ENCODE assay signal across 8 cellular contexts in the genomic region with DNA sequence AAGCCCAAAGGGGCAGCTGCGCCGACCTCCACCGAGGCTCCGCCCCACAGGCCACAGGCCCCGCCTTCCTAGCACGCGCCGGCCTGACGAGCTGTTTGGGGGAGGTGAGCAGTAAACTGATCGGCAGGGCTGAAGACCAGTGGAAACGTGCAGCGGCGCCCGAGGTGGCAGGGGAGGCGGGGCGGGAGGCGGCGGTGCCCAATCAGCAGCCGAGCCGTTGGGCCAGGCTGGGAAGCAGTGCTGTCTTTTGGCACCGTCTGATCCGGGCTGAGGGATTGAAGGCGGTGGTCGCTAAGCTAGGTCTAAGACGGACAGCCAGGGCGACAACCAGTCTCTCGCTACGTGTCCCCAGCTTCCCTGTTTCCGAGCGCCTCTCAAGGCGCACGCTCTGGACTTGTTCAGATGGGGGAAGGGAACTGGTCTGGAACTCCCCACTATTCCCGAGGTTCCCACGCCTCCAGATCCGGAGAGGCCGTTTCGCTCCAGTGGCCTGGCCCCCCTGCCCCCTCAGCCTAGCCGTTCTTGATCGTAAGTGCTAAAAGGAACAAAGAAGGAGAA. TPM values are rescaled to one million over a fixed set of nuclear protein-coding genes. Genes with fewer than 3 reads are reported as not detected.
DNase-seq lines count a peak whose midpoint lies in the region; ATAC-seq, FAIRE-seq and TF ChIP-seq lines count a peak whose summit lies in the region.

A gene with protein sequence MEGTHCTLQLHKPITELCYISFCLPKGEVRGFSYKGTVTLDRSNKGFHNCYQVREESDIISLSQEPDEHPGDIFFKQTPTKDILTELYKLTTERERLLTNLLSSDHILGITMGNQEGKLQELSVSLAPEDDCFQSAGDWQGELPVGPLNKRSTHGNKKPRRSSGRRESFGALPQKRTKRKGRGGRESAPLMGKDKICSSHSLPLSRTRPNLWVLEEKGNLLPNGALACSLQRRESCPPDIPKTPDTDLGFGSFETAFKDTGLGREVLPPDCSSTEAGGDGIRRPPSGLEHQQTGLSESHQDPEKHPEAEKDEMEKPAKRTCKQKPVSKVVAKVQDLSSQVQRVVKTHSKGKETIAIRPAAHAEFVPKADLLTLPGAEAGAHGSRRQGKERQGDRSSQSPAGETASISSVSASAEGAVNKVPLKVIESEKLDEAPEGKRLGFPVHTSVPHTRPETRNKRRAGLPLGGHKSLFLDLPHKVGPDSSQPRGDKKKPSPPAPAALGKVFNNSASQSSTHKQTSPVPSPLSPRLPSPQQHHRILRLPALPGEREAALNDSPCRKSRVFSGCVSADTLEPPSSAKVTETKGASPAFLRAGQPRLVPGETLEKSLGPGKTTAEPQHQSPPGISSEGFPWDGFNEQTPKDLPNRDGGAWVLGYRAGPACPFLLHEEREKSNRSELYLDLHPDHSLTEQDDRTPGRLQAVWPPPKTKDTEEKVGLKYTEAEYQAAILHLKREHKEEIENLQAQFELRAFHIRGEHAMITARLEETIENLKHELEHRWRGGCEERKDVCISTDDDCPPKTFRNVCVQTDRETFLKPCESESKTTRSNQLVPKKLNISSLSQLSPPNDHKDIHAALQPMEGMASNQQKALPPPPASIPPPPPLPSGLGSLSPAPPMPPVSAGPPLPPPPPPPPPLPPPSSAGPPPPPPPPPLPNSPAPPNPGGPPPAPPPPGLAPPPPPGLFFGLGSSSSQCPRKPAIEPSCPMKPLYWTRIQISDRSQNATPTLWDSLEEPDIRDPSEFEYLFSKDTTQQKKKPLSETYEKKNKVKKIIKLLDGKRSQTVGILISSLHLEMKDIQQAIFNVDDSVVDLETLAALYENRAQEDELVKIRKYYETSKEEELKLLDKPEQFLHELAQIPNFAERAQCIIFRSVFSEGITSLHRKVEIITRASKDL (N-terminal part only) (minus strand): TSS at position 11 of the 558 bp plus-strand sequence. CDS start 39,800 bp downstream, outside the sequence.

- peak within 1 kb of the TSS; percentile 95 for H2AFZ ChIP-seq in H1 (ENCODE audit: low read length)

- no peak within 1 kb of the TSS for H2BK120ac ChIP-seq in H1 (replicated peaks; ENCODE audit: low read depth, low read length)

- H3K23ac ChIP-seq in H1 (ENCODE audit: insufficient read length) = no peak within 1 kb of the TSS

- FAIRE-seq in H1 (lab: Jason Lieb, UNC) = no peak

- H2BK5ac ChIP-seq in H1 (ENCODE audit: low read depth, low read length) = no peak within 1 kb of the TSS

- no peak within 1 kb of the TSS for H3K27ac ChIP-seq in H1 (ENCODE audit: low read depth, low read length)

- H3K9me3 ChIP-seq in H1 (ENCODE audit: insufficient read depth in 2 of 2, low read depth in 1 of 2, low read length in 1 of 2) = no peaks in the 10 kb centered on the region

- H3K79me1 ChIP-seq in H1 (ENCODE audit: low read depth, low read length) = no peaks in the 10 kb centered on the region

- no peak within 1 kb of the TSS for H4K91ac ChIP-seq in H1 (replicated peaks; ENCODE audit: insufficient read length, low read length)

- no peak within 1 kb of the TSS for H2BK20ac ChIP-seq in H1 (ENCODE audit: low read length)

- peak within 1 kb of the TSS; percentile 83 to 89 for H3K4me2 ChIP-seq in H1 (ENCODE audit: insufficient read depth in 1 of 2, low read depth in 2 of 2, low read length in 2 of 2)

- no peak within 1 kb of the TSS for H2BK15ac ChIP-seq in H1 (ENCODE audit: low read length)

- no peak within 1 kb of the TSS for H2BK12ac ChIP-seq in H1 (ENCODE audit: low read depth, low read length)

- H3K56ac ChIP-seq in H1 (replicated peaks; ENCODE audit: insufficient read length, low read depth, low read length) = no peak within 1 kb of the TSS

- no peak within 1 kb of the TSS for H2AK5ac ChIP-seq in H1 (ENCODE audit: low read depth, low read length)

- H3K27me3 ChIP-seq in H1 (replicated peaks in 1 of 4; ENCODE audit: control insufficient read depth in 3 of 4, extremely low read depth in 1 of 4, insufficient read depth in 3 of 4, low read length in 3 of 4) = no peaks in the 10 kb centered on the region; a peak in 1 of 7 replicates

- peak within 1 kb of the TSS; percentile 51 to 71 (median 59) for H3K4me3 ChIP-seq in H1 (ENCODE audit: extremely low read depth in 1 of 4, insufficient read depth in 2 of 4, low read depth in 3 of 4, low read length in 4 of 4)

- H3K36me3 ChIP-seq in H1 (ENCODE audit: control insufficient read depth in 2 of 4, insufficient read depth in 4 of 4, low read length in 3 of 4) = no peaks in the 10 kb centered on the region

- no peak for TF ChIP-seq POLR2A in H1 (IDR thresholded peaks at IDR 0.05; ENCODE audit: control extremely low read depth in 1 of 2, low read depth in 2 of 2, low read length in 2 of 2)

- ATAC-seq in GM18907 (IDR thresholded peaks at IDR 0.05; ENCODE audit: unreplicated experiment) (peak; percentile 98), HG03175 (IDR thresholded peaks at IDR 0.05; ENCODE audit: unreplicated experiment) (peak; percentile 97)

- WGBS in H1 (ENCODE audit: extremely low coverage in 1 of 2, insufficient coverage in 1 of 2, insufficient read length in 1 of 2, insufficient replicate concordance in 2 of 2, low coverage in 1 of 2, low lambda C conversion rate in 2 of 2, missing lambda C conversion rate in 1 of 2), 2 experiments = 4% methylated on average over 31 of the region's 39 CpGs; no CpG with 5 or more reads in 1 of the 2 experiments

- TF ChIP-seq EP300 in H1 (IDR thresholded peaks at IDR 0.05; ENCODE audit: borderline replicate concordance in 1 of 2, low read depth in 2 of 2, low read length in 2 of 2) = no peak

- CTCF ChIA-PET in H1 (lab: Charles Lee; ENCODE audit: partially characterized antibody) = interaction anchor here (0.6 to 3.4 kb wide), 7 partner anchors 12 to 506 kb away, joined by 3 to 21 read pairs (median 3); no protein-coding TSS in a partner anchor

- POLR2A ChIA-PET in H1 (lab: Charles Lee; ENCODE audit: partially characterized antibody) = interaction anchor here (0.6 to 1.3 kb wide), 5 partner anchors 8 to 357 kb away, joined by 3 read pairs; no protein-coding TSS in a partner anchor

- H3K79me2 ChIP-seq in H1 (ENCODE audit: control insufficient read depth in 1 of 2, insufficient read depth in 2 of 2, low read length in 2 of 2) = no peaks in the 10 kb centered on the region

- no peak within 1 kb of the TSS for H3K18ac ChIP-seq in H1 (ENCODE audit: extremely low read depth, low read length)

- no peak for TF ChIP-seq CTCF in H1 (IDR thresholded peaks at IDR 0.05; ENCODE audit: control extremely low read depth in 1 of 3, insufficient read depth in 1 of 3, low read depth in 1 of 3, low read length in 3 of 3)

- no peak within 1 kb of the TSS for H3K14ac ChIP-seq in H1 (ENCODE audit: insufficient read length)

- H4K8ac ChIP-seq in H1 (ENCODE audit: extremely low read depth, insufficient read depth, low read length) = peak within 1 kb of the TSS; percentile 85; the same call in 1 of the 2 replicates

- peaks cover 0 to 9% (median 4%) of the 10 kb centered on the region in 4 experiments; a peak in 2 of 7 replicates for H3K4me1 ChIP-seq in H1 (replicated peaks in 1 of 4; ENCODE audit: control insufficient read depth in 3 of 4, insufficient read depth in 4 of 4, low read length in 3 of 4)

- peak within 1 kb of the TSS in 3 of 4 experiments; percentile 31 to 56 (median 42); a peak in 4 of 7 replicates for H3K9ac ChIP-seq in H1 (replicated peaks in 1 of 4; ENCODE audit: extremely low read depth in 1 of 4, low read depth in 3 of 4, low read length in 3 of 4)

- H3K4ac ChIP-seq in H1 (replicated peaks; ENCODE audit: insufficient read length, low read depth, low read length) = no peak within 1 kb of the TSS

- H3K23me2 ChIP-seq in H1 (ENCODE audit: low read depth, low read length) = peaks cover 8% of the 10 kb centered on the region; the same call in 1 of the 2 replicates

- peak; percentile 84 for DNase-seq in A172 (ENCODE audit: low spot score)
- DNase-seq in NCI-H69 (lab: John Stamatoyannopoulos, UW) = peak; percentile 98
- peak; percentile 59 for DNase-seq in activated CD8-positive, alpha-beta memory T cell treated with anti-CD3 and anti-CD28 coated beads, Interleukin-2, amount 50 U/mL, for 1 hour (ENCODE audit: extremely low read depth)
- DNase-seq in H1 (ENCODE audit: low read depth in 1 of 2, low spot score in 2 of 2) = peak; percentile 92 to 96
- DNase-seq in lung microvascular endothelial cell (ENCODE audit: low read depth in 2 of 2) = peak; percentile 93 to 94
- DNase-seq in stimulated activated CD4-positive, alpha-beta T cell treated with anti-CD3 and anti-CD28 coated beads, Interleukin-4, amount 100 ng/mL, for 4 hours = peak; percentile 90 to 92

- TF ChIP-seq RAD21 in H1 (IDR thresholded peaks at IDR 0.05 in 1 of 2, conservative IDR thresholded peaks at IDR 0.05 in 1 of 2; ENCODE audit: low read depth in 2 of 2, low read length in 2 of 2) = no peak

- H4K5ac ChIP-seq in H1 (ENCODE audit: insufficient read length, low read depth, low read length) = no peak within 1 kb of the TSS

- no peaks in the 10 kb centered on the region for H4K20me1 ChIP-seq in H1 (replicated peaks in 1 of 2; ENCODE audit: control insufficient read depth in 1 of 2, insufficient read depth in 2 of 2, low read length in 2 of 2)

TF ChIP-seq in H1, 55 proteins besides CTCF, POLR2A, EP300 and RAD21 (continues in another document):
- TF ChIP-seq RBBP5 (IDR thresholded peaks at IDR 0.05; ENCODE audit: borderline replicate concordance, low read depth, low read length) = no peak
- peak; percentile 89 for TF ChIP-seq SP1 (IDR thresholded peaks at IDR 0.05; ENCODE audit: low read depth, low read length)
- no peak for TF ChIP-seq GTF2F1 (IDR thresholded peaks at IDR 0.05; ENCODE audit: borderline replicate concordance, low read depth, low read length)
- no peak; a peak in 1 of 4 replicates for TF ChIP-seq SIN3A (conservative IDR thresholded peaks at IDR 0.05 in 1 of 2, IDR thresholded peaks at IDR 0.05 in 1 of 2; ENCODE audit: low read depth in 1 of 2, low read length in 2 of 2)

RNA-seq across cellular contexts. Expression of the gene that starts here (rescaled TPM):
- total RNA-seq in A172 (2014; rRNA removed; shearing (Covaris generic)) = 0.36 and 0.95 TPM in 2 replicates
- total RNA-seq in H1 (2021; fragmentation: NEBNext Ultra II Directional; extraction: Animal tissue kit (Norgen Biotek cat#: 25700)) = 2.9 and 3.7 TPM in 2 replicates
- polyA plus RNA-seq in H1 (2011; rRNA removed) = 0.24 and 0.27 TPM in 2 replicates
- 0.39 TPM for polyA plus RNA-seq in H1 (2011; cell fraction: cytosol; rRNA removed)
- polyA plus RNA-seq in H1 (2011; cell fraction: nucleus; rRNA removed) = 1.7 TPM
- polyA plus RNA-seq in H1 (2012, experiment 1 of 2) = 0.81 to 1.4 TPM (median 0.90 TPM) in 4 replicates
- 0.04 TPM for polyA plus RNA-seq in H1 (2012, experiment 2 of 2)
- 1.3 TPM for polyA plus RNA-seq in H1 (2013, experiment 1 of 2)
- polyA plus RNA-seq in H1 (2013, experiment 2 of 2) = 1.1 TPM
- polyA minus RNA-seq in H1 (2011; rRNA and poly(A)+ RNA removed) = 2.3 and 2.8 TPM in 2 replicates
- polyA minus RNA-seq in H1 (2011; cell fraction: cytosol; rRNA and poly(A)+ RNA removed) = 1.2 TPM
- polyA minus RNA-seq in H1 (2011; cell fraction: nucleus; rRNA and poly(A)+ RNA removed) = 9.4 TPM
- under 0.01 TPM in 2 replicates for total RNA-seq in lung microvascular endothelial cell

Comparison
In these comparisons a context has a peak if more than half of its experiments do, and no peak if none do; other contexts are left out.
1. Peak in DNase-seq in A172; RNA of the gene not detected or under 1 TPM.
2. Peak in DNase-seq in lung microvascular endothelial cell; RNA of the gene not detected or under 1 TPM.